ENCODE assay signal across 15 cellular contexts in the genomic region with DNA sequence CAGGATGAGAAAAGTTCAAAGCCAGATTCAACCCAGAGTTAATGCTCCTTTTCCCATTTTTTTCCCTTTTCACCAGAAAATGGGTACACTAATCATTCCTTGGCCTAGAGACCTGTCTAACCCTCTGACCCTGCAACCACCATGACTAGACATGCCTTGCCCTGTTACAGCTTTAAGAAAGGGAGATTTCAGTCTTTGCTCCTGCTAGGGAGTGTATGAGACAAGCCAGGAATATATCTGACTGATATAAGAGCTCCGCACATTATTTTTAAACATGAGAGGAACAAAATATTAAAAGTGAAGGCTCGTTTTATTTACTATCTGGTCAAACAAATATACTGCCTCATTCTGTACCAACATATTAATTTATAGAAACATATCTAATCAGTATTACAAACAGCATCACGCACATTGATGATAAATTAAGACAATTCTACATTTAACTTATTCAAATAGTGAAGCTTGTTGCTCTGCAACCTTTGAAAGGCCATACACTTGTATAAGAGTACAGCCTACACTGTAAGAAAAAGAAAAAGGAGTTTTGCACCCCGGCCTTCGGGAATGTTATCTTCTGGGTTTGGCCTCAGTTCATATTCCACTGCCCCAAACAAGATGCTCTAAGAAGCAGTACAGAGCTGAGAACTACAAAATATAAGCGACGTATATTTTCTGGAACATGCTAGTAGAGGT.
DNase-seq lines count a peak whose midpoint lies in the region; ATAC-seq and TF ChIP-seq lines count a peak whose summit lies in the region.
"Had no signal": no experiment of that assay in that cellular context is flagged by ENCODE, and none has a peak within 500 bp of the region (broad histone marks: within the 10 kb centered on the region; RNA-seq: fewer than 3 reads in every experiment).

No MANE protein-coding gene starts in this region.

- TF ChIP-seq POLR2A in uterus (IDR thresholded peaks at IDR 0.05): no peak

- intact Hi-C loops in Right ventricle myocardium superior (cut with DNase I) (no loop called here), heart right ventricle (cut with DNase I) (no loop called here), uterus (cut with DNase I; ENCODE audit: low total_unique reads) (no loop called here)

- TF ChIP-seq CTCF in heart right ventricle (IDR thresholded peaks at IDR 0.05) (no peak), right atrium auricular region (IDR thresholded peaks at IDR 0.05) (no peak), uterus (IDR thresholded peaks at IDR 0.05) (no peak)

- H3K27ac ChIP-seq in heart right ventricle (peak overlapping the region in 7 of 10 donors; percentile 4 to 58 (median 25)), right atrium auricular region (peak overlapping the region; percentile 17 to 55), uterus (peak overlapping the region in 1 of 2 donors; percentile 69)
- H3K27ac ChIP-seq: BLaER1 treated with 17β-estradiol and CSF1 and Interleukin-3, amounts not matched to agents 10 nM and 100 nM had no signal

- ATAC-seq in Right ventricle myocardium superior (ENCODE audit: poor library complexity): peak; percentile 72
- peak in 6 of 8 donors; percentile 14 to 83 (median 70) for ATAC-seq in heart right ventricle
- no peak for ATAC-seq in SK-N-SH treated with all-trans-retinoic acid at 6 μM for 48 hours
- ATAC-seq: GM12878 had no signal

- H3K36me3 ChIP-seq in heart right ventricle (no peaks in the 10 kb centered on the region), right atrium auricular region (no peaks in the 10 kb centered on the region), uterus (no peaks in the 10 kb centered on the region)
- H3K36me3 ChIP-seq: BLaER1 treated with 17β-estradiol and CSF1 and Interleukin-3, amounts not matched to agents 10 nM and 100 nM; HAP-1 had no signal

- DNase-seq in Right ventricle myocardium superior: no peak
- no peak for DNase-seq in heart right ventricle
- no peak for DNase-seq in right atrium auricular region (ENCODE audit: low spot score)
- DNase-seq in uterus: no peak
- DNase-seq in KBM-7: no peak
- DNase-seq: CD8-positive, alpha-beta memory T cell; COR-L47; DMS 273 treated with DMSO at 0.1 percent for 48 hours; DMS53; DND-41; EL had no signal

- H3K27me3 ChIP-seq in heart right ventricle (no peaks in the 10 kb centered on the region), right atrium auricular region (no peaks in the 10 kb centered on the region), uterus (no peaks in the 10 kb centered on the region)
- H3K27me3 ChIP-seq: BLaER1 treated with 17β-estradiol and CSF1 and Interleukin-3, amounts not matched to agents 10 nM and 100 nM had no signal

- H3K4me1 ChIP-seq in heart right ventricle: peaks cover 0 to 37% (median 13%) of the 10 kb centered on the region in 9 donors
- peaks cover 0 to 21% of the 10 kb centered on the region in 2 donors for H3K4me1 ChIP-seq in right atrium auricular region
- peaks cover 0 to 4% of the 10 kb centered on the region in 2 donors for H3K4me1 ChIP-seq in uterus
- H3K4me1 ChIP-seq: BLaER1 treated with 17β-estradiol and CSF1 and Interleukin-3, amounts not matched to agents 10 nM and 100 nM had no signal

- H3K4me3 ChIP-seq in heart right ventricle (peak overlapping the region in 2 of 10 donors; percentile 4 to 21), right atrium auricular region (no peak overlapping the region), uterus (no peak overlapping the region)
- H3K4me3 ChIP-seq: BLaER1 treated with 17β-estradiol and CSF1 and Interleukin-3, amounts not matched to agents 10 nM and 100 nM; GM12878; HAP-1 had no signal

- 39 to 55% methylated on average over 7 of the region's 7 CpGs for WGBS in heart right ventricle, 2 donors

- in situ Hi-C loops in KBM-7 (cut with MboI; ENCODE audit: low pct_unique_long_range_greater_than_20kb, low sequenced_read_pairs): no loop called here

- H3K9me3 ChIP-seq in heart right ventricle (no peaks in the 10 kb centered on the region), right atrium auricular region (no peaks in the 10 kb centered on the region), uterus (no peaks in the 10 kb centered on the region)
- H3K9me3 ChIP-seq: BLaER1 treated with 17β-estradiol and CSF1 and Interleukin-3, amounts not matched to agents 10 nM and 100 nM; HAP-1 had no signal

TF ChIP-seq in SK-N-SH treated with all-trans-retinoic acid at 6 μM for 48 hours, 23 proteins besides CTCF, POLR2A, EP300 and RAD21:
- TF ChIP-seq, protein P1, sequence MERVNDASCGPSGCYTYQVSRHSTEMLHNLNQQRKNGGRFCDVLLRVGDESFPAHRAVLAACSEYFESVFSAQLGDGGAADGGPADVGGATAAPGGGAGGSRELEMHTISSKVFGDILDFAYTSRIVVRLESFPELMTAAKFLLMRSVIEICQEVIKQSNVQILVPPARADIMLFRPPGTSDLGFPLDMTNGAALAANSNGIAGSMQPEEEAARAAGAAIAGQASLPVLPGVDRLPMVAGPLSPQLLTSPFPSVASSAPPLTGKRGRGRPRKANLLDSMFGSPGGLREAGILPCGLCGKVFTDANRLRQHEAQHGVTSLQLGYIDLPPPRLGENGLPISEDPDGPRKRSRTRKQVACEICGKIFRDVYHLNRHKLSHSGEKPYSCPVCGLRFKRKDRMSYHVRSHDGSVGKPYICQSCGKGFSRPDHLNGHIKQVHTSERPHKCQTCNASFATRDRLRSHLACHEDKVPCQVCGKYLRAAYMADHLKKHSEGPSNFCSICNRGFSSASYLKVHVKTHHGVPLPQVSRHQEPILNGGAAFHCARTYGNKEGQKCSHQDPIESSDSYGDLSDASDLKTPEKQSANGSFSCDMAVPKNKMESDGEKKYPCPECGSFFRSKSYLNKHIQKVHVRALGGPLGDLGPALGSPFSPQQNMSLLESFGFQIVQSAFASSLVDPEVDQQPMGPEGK (CRISPR knock-in tag; IDR thresholded peaks at IDR 0.05; ENCODE audit: borderline replicate concordance): no peak
- TF ChIP-seq TOX (CRISPR knock-in tag; IDR thresholded peaks at IDR 0.05; ENCODE audit: borderline replicate concordance): no peak
- no peak for TF ChIP-seq RARB (CRISPR knock-in tag; IDR thresholded peaks at IDR 0.05)
- no peak for TF ChIP-seq SNAI2 (CRISPR knock-in tag; IDR thresholded peaks at IDR 0.05)
- no peak for TF ChIP-seq ARNTL (CRISPR knock-in tag; IDR thresholded peaks at IDR 0.05; ENCODE audit: borderline replicate concordance, low read depth)
- no peak for TF ChIP-seq ZNF565 (CRISPR knock-in tag; conservative IDR thresholded peaks at IDR 0.05; ENCODE audit: low read depth)
- TF ChIP-seq, protein P2, sequence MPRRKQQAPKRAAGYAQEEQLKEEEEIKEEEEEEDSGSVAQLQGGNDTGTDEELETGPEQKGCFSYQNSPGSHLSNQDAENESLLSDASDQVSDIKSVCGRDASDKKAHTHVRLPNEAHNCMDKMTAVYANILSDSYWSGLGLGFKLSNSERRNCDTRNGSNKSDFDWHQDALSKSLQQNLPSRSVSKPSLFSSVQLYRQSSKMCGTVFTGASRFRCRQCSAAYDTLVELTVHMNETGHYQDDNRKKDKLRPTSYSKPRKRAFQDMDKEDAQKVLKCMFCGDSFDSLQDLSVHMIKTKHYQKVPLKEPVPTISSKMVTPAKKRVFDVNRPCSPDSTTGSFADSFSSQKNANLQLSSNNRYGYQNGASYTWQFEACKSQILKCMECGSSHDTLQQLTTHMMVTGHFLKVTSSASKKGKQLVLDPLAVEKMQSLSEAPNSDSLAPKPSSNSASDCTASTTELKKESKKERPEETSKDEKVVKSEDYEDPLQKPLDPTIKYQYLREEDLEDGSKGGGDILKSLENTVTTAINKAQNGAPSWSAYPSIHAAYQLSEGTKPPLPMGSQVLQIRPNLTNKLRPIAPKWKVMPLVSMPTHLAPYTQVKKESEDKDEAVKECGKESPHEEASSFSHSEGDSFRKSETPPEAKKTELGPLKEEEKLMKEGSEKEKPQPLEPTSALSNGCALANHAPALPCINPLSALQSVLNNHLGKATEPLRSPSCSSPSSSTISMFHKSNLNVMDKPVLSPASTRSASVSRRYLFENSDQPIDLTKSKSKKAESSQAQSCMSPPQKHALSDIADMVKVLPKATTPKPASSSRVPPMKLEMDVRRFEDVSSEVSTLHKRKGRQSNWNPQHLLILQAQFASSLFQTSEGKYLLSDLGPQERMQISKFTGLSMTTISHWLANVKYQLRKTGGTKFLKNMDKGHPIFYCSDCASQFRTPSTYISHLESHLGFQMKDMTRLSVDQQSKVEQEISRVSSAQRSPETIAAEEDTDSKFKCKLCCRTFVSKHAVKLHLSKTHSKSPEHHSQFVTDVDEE (CRISPR knock-in tag; IDR thresholded peaks at IDR 0.05): no peak
- TF ChIP-seq, protein P3, sequence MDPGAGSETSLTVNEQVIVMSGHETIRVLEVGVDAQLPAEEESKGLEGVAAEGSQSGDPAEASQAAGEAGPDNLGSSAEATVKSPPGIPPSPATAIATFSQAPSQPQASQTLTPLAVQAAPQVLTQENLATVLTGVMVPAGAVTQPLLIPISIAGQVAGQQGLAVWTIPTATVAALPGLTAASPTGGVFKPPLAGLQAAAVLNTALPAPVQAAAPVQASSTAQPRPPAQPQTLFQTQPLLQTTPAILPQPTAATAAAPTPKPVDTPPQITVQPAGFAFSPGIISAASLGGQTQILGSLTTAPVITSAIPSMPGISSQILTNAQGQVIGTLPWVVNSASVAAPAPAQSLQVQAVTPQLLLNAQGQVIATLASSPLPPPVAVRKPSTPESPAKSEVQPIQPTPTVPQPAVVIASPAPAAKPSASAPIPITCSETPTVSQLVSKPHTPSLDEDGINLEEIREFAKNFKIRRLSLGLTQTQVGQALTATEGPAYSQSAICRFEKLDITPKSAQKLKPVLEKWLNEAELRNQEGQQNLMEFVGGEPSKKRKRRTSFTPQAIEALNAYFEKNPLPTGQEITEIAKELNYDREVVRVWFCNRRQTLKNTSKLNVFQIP (CRISPR knock-in tag; IDR thresholded peaks at IDR 0.05; ENCODE audit: borderline replicate concordance, low read depth): no peak
- no peak for TF ChIP-seq ZFP3 (CRISPR knock-in tag; IDR thresholded peaks at IDR 0.05)
- no peak for TF ChIP-seq TCF4 (CRISPR knock-in tag; IDR thresholded peaks at IDR 0.05; ENCODE audit: borderline replicate concordance)
- no peak for TF ChIP-seq CSDC2 (CRISPR knock-in tag; IDR thresholded peaks at IDR 0.05)
